21 cellular contexts compared by ENCODE assay signal in genomic region chr3:33577588-33577987, GRCh38.
A peak's percentile ranks its signal among the peaks of the same experiment; 100 is the strongest.
DNase-seq lines count a peak whose midpoint lies in the region; ATAC-seq, FAIRE-seq and TF ChIP-seq lines count a peak whose summit lies in the region.
"Had no signal": no experiment of that assay in that cellular context is flagged by ENCODE, and none has a peak within 500 bp of the region (broad histone marks: within the 10 kb centered on the region; RNA-seq: fewer than 3 reads in every experiment).

No MANE protein-coding gene starts in this region.

- H3K9ac ChIP-seq in PC-3 (ENCODE audit: low read length) (peak overlapping the region; percentile 95), neural progenitor cell (no peak overlapping the region)
- H3K9ac ChIP-seq: GM23248 had no signal

- H3K36me3 Mint-ChIP-seq in HFFc6 (ENCODE audit: low read depth) (peaks cover 15% of the 10 kb centered on the region), neural progenitor cell (peaks cover 15% of the 10 kb centered on the region)
- H3K36me3 Mint-ChIP-seq in activated CD4-positive, alpha-beta memory T cell treated with anti-CD3 and anti-CD28 coated beads for 36 hours, result peaks cover 15% of the 10 kb centered on the region

- H3K9me2 ChIP-seq in PC-3 (replicated peaks; ENCODE audit: low read length), result no peaks in the 10 kb centered on the region

- peaks cover 31% of the 10 kb centered on the region for H3K4me1 Mint-ChIP-seq in HFFc6 (ENCODE audit: low read depth)
- H3K4me1 Mint-ChIP-seq in neural progenitor cell, result peaks cover 7% of the 10 kb centered on the region
- H3K4me1 Mint-ChIP-seq in activated CD4-positive, alpha-beta memory T cell treated with anti-CD3 and anti-CD28 coated beads for 36 hours (ENCODE audit: low read depth), result no peaks in the 10 kb centered on the region

- peak overlapping the region; percentile 40 for H3K4me3 ChIP-seq in PC-3 (ENCODE audit: low read length)
- peak overlapping the region; percentile 32 for H3K4me3 ChIP-seq in neural progenitor cell
- H3K4me3 ChIP-seq: GM23248 had no signal

- H3K9me3 Mint-ChIP-seq in HFFc6 (no peaks in the 10 kb centered on the region), neural progenitor cell (no peaks in the 10 kb centered on the region)
- H3K9me3 Mint-ChIP-seq in activated CD4-positive, alpha-beta memory T cell treated with anti-CD3 and anti-CD28 coated beads for 36 hours, result no peaks in the 10 kb centered on the region
- H3K9me3 Mint-ChIP-seq: CD4-positive, alpha-beta T cell; T-helper 1 cell treated with Interleukin-12 subunit alpha and Interleukin-12 subunit beta and Interleukin-4 antibody, amounts not matched to agents 30 μg/mL and 1 μg/mL, for 36 hours had no signal

- H3K27me3 Mint-ChIP-seq in HFFc6 (ENCODE audit: insufficient read depth) (no peaks in the 10 kb centered on the region), neural progenitor cell (ENCODE audit: insufficient read depth, low read depth) (no peaks in the 10 kb centered on the region)
- no peaks in the 10 kb centered on the region for H3K27me3 Mint-ChIP-seq in activated CD4-positive, alpha-beta memory T cell treated with anti-CD3 and anti-CD28 coated beads for 36 hours
- H3K27me3 Mint-ChIP-seq: CD4-positive, alpha-beta T cell had no signal

- POLR2A ChIA-PET in PC-3 (lab: Charles Lee; ENCODE audit: unreplicated experiment), result no interaction called here
- POLR2A ChIA-PET in activated CD4-positive, alpha-beta memory T cell treated with anti-CD3 and anti-CD28 coated beads for 36 hours (lab: Charles Lee), result no interaction called here

- CTCF ChIA-PET in PC-3 (lab: Charles Lee), result no interaction called here
- CTCF ChIA-PET in activated CD4-positive, alpha-beta memory T cell treated with anti-CD3 and anti-CD28 coated beads for 36 hours (lab: Charles Lee), result no interaction called here

- intact Hi-C loops in PC-3 (cut with micrococcal nuclease), result no loop called here
- intact Hi-C loops in activated CD4-positive, alpha-beta memory T cell treated with anti-CD3 and anti-CD28 coated beads for 36 hours (cut with micrococcal nuclease), result no loop called here

- H3K9me3 ChIP-seq in PC-3 (ENCODE audit: low read length) (no peaks in the 10 kb centered on the region), neural progenitor cell (ENCODE audit: low read depth) (no peaks in the 10 kb centered on the region)
- H3K9me3 ChIP-seq: BE2C had no signal

- no peaks in the 10 kb centered on the region for H3K27me3 ChIP-seq in PC-3 (ENCODE audit: low read length)
- no peaks in the 10 kb centered on the region for H3K27me3 ChIP-seq in neural progenitor cell
- H3K27me3 ChIP-seq: BE2C had no signal

- H3K4me2 ChIP-seq in PC-3 (ENCODE audit: low read length), result peak overlapping the region; percentile 83
- H3K4me2 ChIP-seq in neural progenitor cell, result peak overlapping the region; percentile 72

- H3F3A ChIP-seq in PC-3 (ENCODE audit: low read length, unreplicated experiment) (peaks cover 18% of the 10 kb centered on the region), neural progenitor cell (ENCODE audit: low read depth) (peaks cover 50% of the 10 kb centered on the region)

- TF ChIP-seq CTCF in HFFc6 (IDR thresholded peaks at IDR 0.05) (no peak), PC-3 (conservative IDR thresholded peaks at IDR 0.05; ENCODE audit: low read depth, low read length) (no peak), neural progenitor cell (IDR thresholded peaks at IDR 0.05) (no peak)

- H3K27ac Mint-ChIP-seq in HFFc6 (0 out of 2 replicates have a peak overlapping the region, but pooled peaks have one; percentile 29), neural progenitor cell (no peak overlapping the region)
- H3K27ac Mint-ChIP-seq in activated CD4-positive, alpha-beta memory T cell treated with anti-CD3 and anti-CD28 coated beads for 36 hours, result no peak overlapping the region
- H3K27ac Mint-ChIP-seq: CD4-positive, alpha-beta T cell; T-helper 1 cell treated with Interleukin-12 subunit alpha and Interleukin-12 subunit beta and Interleukin-4 antibody, amounts not matched to agents 30 μg/mL and 1 μg/mL, for 36 hours had no signal

- peak overlapping the region; percentile 99 for H3K27ac ChIP-seq in PC-3 (ENCODE audit: low read length)
- H3K27ac ChIP-seq in neural progenitor cell, result peak overlapping the region; percentile 79
- H3K27ac ChIP-seq: HL-60 had no signal

- H2AFZ ChIP-seq in PC-3 (ENCODE audit: low read length) (no peak overlapping the region), neural progenitor cell (replicated peaks) (no peak overlapping the region)
- H2AFZ ChIP-seq: GM23248 had no signal

- no peak for ATAC-seq in PC-3
- ATAC-seq in HG03432 (IDR thresholded peaks at IDR 0.05; ENCODE audit: unreplicated experiment), result no peak

- H3K36me3 ChIP-seq in PC-3 (ENCODE audit: low read depth, low read length) (peaks cover 11% of the 10 kb centered on the region; the same call in 1 of the 2 replicates), neural progenitor cell (peaks cover 9% of the 10 kb centered on the region)
- H3K36me3 ChIP-seq: BE2C had no signal

- no TSS peak for BruUV-seq in PC-3 (replicated peaks; lab: Mats Ljungman, UMichigan)

- H4K20me1 ChIP-seq in PC-3 (ENCODE audit: low read length) (no peaks in the 10 kb centered on the region), neural progenitor cell (ENCODE audit: low read depth) (no peaks in the 10 kb centered on the region)

- DNase-seq in HFFc6 (no peak), PC-3 (no peak), iPS DF 4.7 (ENCODE audit: extremely low read depth, low spot score) (peak; percentile 64), neural progenitor cell (ENCODE audit: low spot score) (peak; percentile 72), GM19239 (ENCODE audit: insufficient read length, low spot score) (no peak), DMS 273 treated with DMSO at 0.1 percent for 48 hours (lab: John Stamatoyannopoulos, UW) (no peak)
- no peak for DNase-seq in activated CD4-positive, alpha-beta memory T cell treated with anti-CD3 and anti-CD28 coated beads for 36 hours
- DNase-seq: BE2C; CD4-positive, alpha-beta T cell; KBM-7; NCI-H1436 treated with DMSO at 0.1 percent for 48 hours; NCI-H2029 treated with DMSO at 0.1 percent for 48 hours; NCI-H2171 treated with DMSO at 0.1 percent for 48 hours; NCI-H446 treated with DMSO at 0.1 percent for 48 hours; NCI-H748 treated with DMSO at 0.1 percent for 48 hours; Right ventricle myocardium superior had no signal

- FAIRE-seq in GM19239 (lab: Jason Lieb, UNC), result no peak
- FAIRE-seq: HTR-8/SVneo had no signal

- H3K4me3 Mint-ChIP-seq in HFFc6 (no peak overlapping the region), neural progenitor cell (no peak overlapping the region)
- no peak overlapping the region for H3K4me3 Mint-ChIP-seq in activated CD4-positive, alpha-beta memory T cell treated with anti-CD3 and anti-CD28 coated beads for 36 hours
- H3K4me3 Mint-ChIP-seq: CD4-positive, alpha-beta T cell; T-helper 1 cell treated with Interleukin-12 subunit alpha and Interleukin-12 subunit beta and Interleukin-4 antibody, amounts not matched to agents 30 μg/mL and 1 μg/mL, for 36 hours had no signal

- no peaks in the 10 kb centered on the region for H3K79me2 ChIP-seq in PC-3 (ENCODE audit: low read length)
- H3K79me2 ChIP-seq in neural progenitor cell (ENCODE audit: low read depth), result no peaks in the 10 kb centered on the region

- peaks cover 52% of the 10 kb centered on the region for H3K4me1 ChIP-seq in PC-3 (ENCODE audit: insufficient read depth, low read length)
- H3K4me1 ChIP-seq in neural progenitor cell, result peaks cover 62% of the 10 kb centered on the region
- H3K4me1 ChIP-seq: BE2C had no signal

Comparison
In these comparisons a context has a peak if more than half of its experiments do, and no peak if none do; other contexts are left out.
1. DNase-seq: peak in iPS DF 4.7 (single experiment) and neural progenitor cell (single experiment); none in HFFc6 (single experiment), PC-3 (single experiment), GM19239 (single experiment), DMS 273 treated with DMSO at 0.1 percent for 48 hours (single experiment) and activated CD4-positive, alpha-beta memory T cell treated with anti-CD3 and anti-CD28 coated beads for 36 hours (single experiment).